ENCODE assay signal across 1 cellular context in the genomic region with DNA sequence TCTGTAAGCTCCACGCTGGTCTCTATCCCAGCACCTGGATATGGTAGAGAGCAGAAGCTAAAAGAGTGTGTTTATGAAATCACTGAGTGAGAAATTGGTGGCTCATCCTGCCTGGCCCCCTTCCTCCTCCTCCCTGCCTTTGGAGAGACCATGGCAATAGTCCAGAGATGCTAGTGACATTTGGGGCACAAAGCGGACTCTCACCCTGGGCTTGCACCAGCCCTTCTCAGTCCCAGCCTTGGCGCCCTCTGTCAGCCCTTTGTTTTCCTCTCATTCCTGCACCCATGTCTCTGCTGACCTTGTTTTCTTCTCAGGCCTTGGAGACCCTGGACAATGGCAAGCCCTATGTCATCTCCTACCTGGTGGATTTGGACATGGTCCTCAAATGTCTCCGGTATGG.
A peak's percentile ranks its signal among the peaks of the same experiment; 100 is the strongest.
TF ChIP-seq lines count a peak whose summit lies in the region.

No MANE protein-coding gene starts in this region.

TF ChIP-seq in HepG2, 621 proteins besides CTCF, POLR2A, EP300 and RAD21:
- TF ChIP-seq RBM22 (optimal IDR thresholded peaks at IDR 0.05; ENCODE audit: low read length) (peak; percentile 22), ZNF570 (CRISPR knock-in tag; IDR thresholded peaks at IDR 0.05; ENCODE audit: borderline replicate concordance) (no peak), CREM (IDR thresholded peaks at IDR 0.05) (no peak), CREM (CRISPR knock-in tag; IDR thresholded peaks at IDR 0.05) (no peak), BHLHE40 (IDR thresholded peaks at IDR 0.05; ENCODE audit: low read length) (no peak), THAP7 (CRISPR knock-in tag; IDR thresholded peaks at IDR 0.05) (no peak)
- TF ChIP-seq, protein P1, sequence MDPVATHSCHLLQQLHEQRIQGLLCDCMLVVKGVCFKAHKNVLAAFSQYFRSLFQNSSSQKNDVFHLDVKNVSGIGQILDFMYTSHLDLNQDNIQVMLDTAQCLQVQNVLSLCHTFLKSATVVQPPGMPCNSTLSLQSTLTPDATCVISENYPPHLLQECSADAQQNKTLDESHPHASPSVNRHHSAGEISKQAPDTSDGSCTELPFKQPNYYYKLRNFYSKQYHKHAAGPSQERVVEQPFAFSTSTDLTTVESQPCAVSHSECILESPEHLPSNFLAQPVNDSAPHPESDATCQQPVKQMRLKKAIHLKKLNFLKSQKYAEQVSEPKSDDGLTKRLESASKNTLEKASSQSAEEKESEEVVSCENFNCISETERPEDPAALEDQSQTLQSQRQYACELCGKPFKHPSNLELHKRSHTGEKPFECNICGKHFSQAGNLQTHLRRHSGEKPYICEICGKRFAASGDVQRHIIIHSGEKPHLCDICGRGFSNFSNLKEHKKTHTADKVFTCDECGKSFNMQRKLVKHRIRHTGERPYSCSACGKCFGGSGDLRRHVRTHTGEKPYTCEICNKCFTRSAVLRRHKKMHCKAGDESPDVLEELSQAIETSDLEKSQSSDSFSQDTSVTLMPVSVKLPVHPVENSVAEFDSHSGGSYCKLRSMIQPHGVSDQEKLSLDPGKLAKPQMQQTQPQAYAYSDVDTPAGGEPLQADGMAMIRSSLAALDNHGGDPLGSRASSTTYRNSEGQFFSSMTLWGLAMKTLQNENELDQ (CRISPR knock-in tag; IDR thresholded peaks at IDR 0.05; ENCODE audit: borderline replicate concordance), result no peak
